In the genomic region with DNA sequence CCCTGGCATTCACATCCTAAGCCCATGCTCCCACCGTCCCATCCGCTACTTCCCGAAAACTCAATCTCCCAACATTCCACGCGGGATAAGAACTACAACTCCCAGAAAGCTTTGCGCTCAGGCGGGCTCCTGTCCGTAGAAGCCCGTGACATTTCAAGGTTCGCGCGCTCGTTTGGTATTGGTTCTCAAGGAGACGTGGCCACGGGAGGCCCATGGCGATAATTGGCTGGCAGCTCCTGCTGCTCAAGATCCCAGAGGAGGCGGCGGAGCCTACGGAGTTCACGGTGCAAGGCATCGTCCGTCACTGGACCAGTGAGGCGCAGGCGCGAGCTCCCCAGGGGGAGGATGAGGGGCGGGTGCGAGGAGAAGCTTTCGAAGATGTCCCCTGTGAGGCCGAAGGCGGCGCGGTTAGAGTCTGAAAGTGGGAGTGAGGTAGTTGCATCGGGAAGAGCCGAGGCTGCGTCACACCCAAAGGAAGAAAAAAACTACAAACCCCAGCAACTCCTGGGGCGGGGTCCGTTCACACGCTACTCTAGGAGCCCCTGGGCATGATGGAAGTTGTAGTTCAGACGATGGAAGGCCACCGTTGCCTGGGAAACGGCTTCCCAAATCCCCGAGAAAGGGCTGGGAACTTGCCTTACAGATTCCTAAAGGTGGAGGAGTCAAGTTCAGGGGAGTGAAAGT, we compare ENCODE assay signal across 8 cellular contexts. TPM values are rescaled to one million over a fixed set of nuclear protein-coding genes. Genes with fewer than 3 reads are reported as not detected.
DNase-seq lines count a peak whose midpoint lies in the region; ATAC-seq and TF ChIP-seq lines count a peak whose summit lies in the region.

No MANE protein-coding gene starts in this region.

- peak overlapping the region; percentile 52 for H3K4me3 ChIP-seq in hepatocyte

- no peaks in the 10 kb centered on the region for H3K27me3 ChIP-seq in hepatocyte

- H3K9me2 ChIP-seq in hepatocyte (replicated peaks; ENCODE audit: insufficient read depth): no peaks in the 10 kb centered on the region

- H4K20me1 ChIP-seq in hepatocyte (ENCODE audit: insufficient read depth, poor library complexity, severe bottlenecking): no peaks in the 10 kb centered on the region

- peaks cover 10% of the 10 kb centered on the region for H3K4me1 ChIP-seq in hepatocyte (ENCODE audit: insufficient read depth)

- H3K4me2 ChIP-seq in hepatocyte: peak overlapping the region; percentile 68

- peaks cover under 1% of the 10 kb centered on the region for H3K79me2 ChIP-seq in hepatocyte

- H3K36me3 ChIP-seq in hepatocyte (replicated peaks; ENCODE audit: insufficient read depth, low read depth): no peaks in the 10 kb centered on the region

- no peak for TF ChIP-seq CTCF in GM13976 (IDR thresholded peaks at IDR 0.05; ENCODE audit: borderline replicate concordance, control extremely low read depth, extremely low read depth, insufficient read depth, missing control alignments)
- TF ChIP-seq CTCF in hepatocyte (IDR thresholded peaks at IDR 0.05; ENCODE audit: poor library complexity): no peak

- peak; percentile 74 for ATAC-seq in HG02852 (IDR thresholded peaks at IDR 0.05; ENCODE audit: unreplicated experiment)

- H3K27ac ChIP-seq in angular gyrus (ENCODE audit: low read depth, low read length): peak overlapping the region; percentile 100
- H3K27ac ChIP-seq in hepatocyte: peak overlapping the region; percentile 83

- 2% methylated on average over 42 of the region's 42 CpGs for WGBS in hepatocyte (ENCODE audit: low lambda C conversion rate, missing lambda C conversion rate)

- DNase-seq in GM13976 (ENCODE audit: low spot score): peak; percentile 96
- DNase-seq in NCI-H146 treated with DMSO at 0.1 percent for 48 hours (lab: John Stamatoyannopoulos, UW; ENCODE audit: unreplicated experiment): peak; percentile 99
- DNase-seq in T-helper 1 cell: peak; percentile 76 to 96 (median 87)
- DNase-seq in hepatocyte (ENCODE audit: low spot score): peak; percentile 99
- DNase-seq in retina: peak; percentile 99
- no peak for DNase-seq in cortex of kidney (lab: John Stamatoyannopoulos, UW)

- in situ Hi-C loops in GM13976 (cut with MboI; ENCODE audit: low sequenced_read_pairs, unreplicated experiment): no loop called here

- H3K9me3 ChIP-seq in hepatocyte (ENCODE audit: low read depth): no peaks in the 10 kb centered on the region

- H2AFZ ChIP-seq in hepatocyte: peak overlapping the region; percentile 46

RNA-seq across cellular contexts. Expression of gene MAMSTR, which starts 1.2 kb away (rescaled TPM):
- 2.2 and 2.3 TPM in 2 replicates for total RNA-seq in hepatocyte
- 5.2 and 7.5 TPM in 2 replicates for polyA plus RNA-seq in hepatocyte

RNA-seq across cellular contexts. Expression of gene RASIP1, which starts 19.7 kb away (rescaled TPM):
- total RNA-seq in hepatocyte: 1.1 and 4.2 TPM in 2 replicates
- polyA plus RNA-seq in hepatocyte: 1.9 and 3.6 TPM in 2 replicates

RNA-seq across cellular contexts. Expression of gene FUT2, which starts 25.0 kb away (rescaled TPM):
- 12.4 and 13.4 TPM in 2 replicates for total RNA-seq in hepatocyte
- 14.4 and 16.9 TPM in 2 replicates for polyA plus RNA-seq in hepatocyte

RNA-seq across cellular contexts. Expression of gene IZUMO1, which starts 26.0 kb away (rescaled TPM):
- 0.40 and 0.57 TPM in 2 replicates for total RNA-seq in hepatocyte
- 0.52 and 1.3 TPM in 2 replicates for polyA plus RNA-seq in hepatocyte

RNA-seq across cellular contexts. Expression of gene FUT1, which starts 31.7 kb away (rescaled TPM):
- total RNA-seq in hepatocyte: 2.4 TPM in 2 replicates
- polyA plus RNA-seq in hepatocyte: 4.3 and 5.2 TPM in 2 replicates
